1 cellular context compared by ENCODE assay signal in genomic region chr17:55279203-55279602, GRCh38.
A peak's percentile ranks its signal among the peaks of the same experiment; 100 is the strongest.
TF ChIP-seq lines count a peak whose summit lies in the region.

No MANE protein-coding gene starts in this region.

TF ChIP-seq in HepG2, 621 proteins besides CTCF, POLR2A, EP300 and RAD21:
- TF ChIP-seq LBX2 (CRISPR knock-in tag; IDR thresholded peaks at IDR 0.05; ENCODE audit: borderline replicate concordance) (no peak), TOE1 (CRISPR knock-in tag; IDR thresholded peaks at IDR 0.05) (no peak), FOXO4 (CRISPR knock-in tag; conservative IDR thresholded peaks at IDR 0.05) (no peak), PITX1 (CRISPR knock-in tag; IDR thresholded peaks at IDR 0.05) (no peak), ZMYM3 (CRISPR knock-in tag; IDR thresholded peaks at IDR 0.05) (no peak), RARG (CRISPR knock-in tag; IDR thresholded peaks at IDR 0.05; ENCODE audit: low read depth) (no peak), AGO2 (optimal IDR thresholded peaks at IDR 0.05; ENCODE audit: low read depth, low read length) (peak; percentile 54), PCBP1 (IDR thresholded peaks at IDR 0.05; ENCODE audit: borderline replicate concordance, low read depth, low read length) (no peak), TMF1 (CRISPR knock-in tag; IDR thresholded peaks at IDR 0.05; ENCODE audit: low read depth) (no peak), ZNF343 (CRISPR knock-in tag; IDR thresholded peaks at IDR 0.05) (no peak), RBFOX2 (IDR thresholded peaks at IDR 0.05; ENCODE audit: low read depth, low read length) (peak; percentile 71), ISX (CRISPR knock-in tag; conservative IDR thresholded peaks at IDR 0.05) (no peak), ZNF280B (CRISPR knock-in tag; IDR thresholded peaks at IDR 0.05; ENCODE audit: borderline replicate concordance) (no peak)
- TF ChIP-seq, protein P1, sequence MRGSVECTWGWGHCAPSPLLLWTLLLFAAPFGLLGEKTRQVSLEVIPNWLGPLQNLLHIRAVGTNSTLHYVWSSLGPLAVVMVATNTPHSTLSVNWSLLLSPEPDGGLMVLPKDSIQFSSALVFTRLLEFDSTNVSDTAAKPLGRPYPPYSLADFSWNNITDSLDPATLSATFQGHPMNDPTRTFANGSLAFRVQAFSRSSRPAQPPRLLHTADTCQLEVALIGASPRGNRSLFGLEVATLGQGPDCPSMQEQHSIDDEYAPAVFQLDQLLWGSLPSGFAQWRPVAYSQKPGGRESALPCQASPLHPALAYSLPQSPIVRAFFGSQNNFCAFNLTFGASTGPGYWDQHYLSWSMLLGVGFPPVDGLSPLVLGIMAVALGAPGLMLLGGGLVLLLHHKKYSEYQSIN (CRISPR knock-in tag; IDR thresholded peaks at IDR 0.05; ENCODE audit: borderline replicate concordance): no peak
- TF ChIP-seq, protein P2, sequence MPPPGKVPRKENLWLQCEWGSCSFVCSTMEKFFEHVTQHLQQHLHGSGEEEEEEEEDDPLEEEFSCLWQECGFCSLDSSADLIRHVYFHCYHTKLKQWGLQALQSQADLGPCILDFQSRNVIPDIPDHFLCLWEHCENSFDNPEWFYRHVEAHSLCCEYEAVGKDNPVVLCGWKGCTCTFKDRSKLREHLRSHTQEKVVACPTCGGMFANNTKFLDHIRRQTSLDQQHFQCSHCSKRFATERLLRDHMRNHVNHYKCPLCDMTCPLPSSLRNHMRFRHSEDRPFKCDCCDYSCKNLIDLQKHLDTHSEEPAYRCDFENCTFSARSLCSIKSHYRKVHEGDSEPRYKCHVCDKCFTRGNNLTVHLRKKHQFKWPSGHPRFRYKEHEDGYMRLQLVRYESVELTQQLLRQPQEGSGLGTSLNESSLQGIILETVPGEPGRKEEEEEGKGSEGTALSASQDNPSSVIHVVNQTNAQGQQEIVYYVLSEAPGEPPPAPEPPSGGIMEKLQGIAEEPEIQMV (CRISPR knock-in tag; IDR thresholded peaks at IDR 0.05; ENCODE audit: low read depth): no peak
